In genomic region chr12:69443916-69444315, GRCh38 we compare ENCODE assay signal across 1 cellular context.
TF ChIP-seq lines count a peak whose summit lies in the region.

No MANE protein-coding gene starts in this region.

TF ChIP-seq in GM23338, 12 proteins besides CTCF, POLR2A, EP300 and RAD21 (continued from another document):
- TF ChIP-seq, protein P1, sequence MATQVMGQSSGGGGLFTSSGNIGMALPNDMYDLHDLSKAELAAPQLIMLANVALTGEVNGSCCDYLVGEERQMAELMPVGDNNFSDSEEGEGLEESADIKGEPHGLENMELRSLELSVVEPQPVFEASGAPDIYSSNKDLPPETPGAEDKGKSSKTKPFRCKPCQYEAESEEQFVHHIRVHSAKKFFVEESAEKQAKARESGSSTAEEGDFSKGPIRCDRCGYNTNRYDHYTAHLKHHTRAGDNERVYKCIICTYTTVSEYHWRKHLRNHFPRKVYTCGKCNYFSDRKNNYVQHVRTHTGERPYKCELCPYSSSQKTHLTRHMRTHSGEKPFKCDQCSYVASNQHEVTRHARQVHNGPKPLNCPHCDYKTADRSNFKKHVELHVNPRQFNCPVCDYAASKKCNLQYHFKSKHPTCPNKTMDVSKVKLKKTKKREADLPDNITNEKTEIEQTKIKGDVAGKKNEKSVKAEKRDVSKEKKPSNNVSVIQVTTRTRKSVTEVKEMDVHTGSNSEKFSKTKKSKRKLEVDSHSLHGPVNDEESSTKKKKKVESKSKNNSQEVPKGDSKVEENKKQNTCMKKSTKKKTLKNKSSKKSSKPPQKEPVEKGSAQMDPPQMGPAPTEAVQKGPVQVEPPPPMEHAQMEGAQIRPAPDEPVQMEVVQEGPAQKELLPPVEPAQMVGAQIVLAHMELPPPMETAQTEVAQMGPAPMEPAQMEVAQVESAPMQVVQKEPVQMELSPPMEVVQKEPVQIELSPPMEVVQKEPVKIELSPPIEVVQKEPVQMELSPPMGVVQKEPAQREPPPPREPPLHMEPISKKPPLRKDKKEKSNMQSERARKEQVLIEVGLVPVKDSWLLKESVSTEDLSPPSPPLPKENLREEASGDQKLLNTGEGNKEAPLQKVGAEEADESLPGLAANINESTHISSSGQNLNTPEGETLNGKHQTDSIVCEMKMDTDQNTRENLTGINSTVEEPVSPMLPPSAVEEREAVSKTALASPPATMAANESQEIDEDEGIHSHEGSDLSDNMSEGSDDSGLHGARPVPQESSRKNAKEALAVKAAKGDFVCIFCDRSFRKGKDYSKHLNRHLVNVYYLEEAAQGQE (IDR thresholded peaks at IDR 0.05; ENCODE audit: unreplicated experiment), result no peak
- no peak for TF ChIP-seq ZNF114 (CRISPR knock-in tag; IDR thresholded peaks at IDR 0.05)
